1 cellular context compared by ENCODE assay signal in the genomic region with DNA sequence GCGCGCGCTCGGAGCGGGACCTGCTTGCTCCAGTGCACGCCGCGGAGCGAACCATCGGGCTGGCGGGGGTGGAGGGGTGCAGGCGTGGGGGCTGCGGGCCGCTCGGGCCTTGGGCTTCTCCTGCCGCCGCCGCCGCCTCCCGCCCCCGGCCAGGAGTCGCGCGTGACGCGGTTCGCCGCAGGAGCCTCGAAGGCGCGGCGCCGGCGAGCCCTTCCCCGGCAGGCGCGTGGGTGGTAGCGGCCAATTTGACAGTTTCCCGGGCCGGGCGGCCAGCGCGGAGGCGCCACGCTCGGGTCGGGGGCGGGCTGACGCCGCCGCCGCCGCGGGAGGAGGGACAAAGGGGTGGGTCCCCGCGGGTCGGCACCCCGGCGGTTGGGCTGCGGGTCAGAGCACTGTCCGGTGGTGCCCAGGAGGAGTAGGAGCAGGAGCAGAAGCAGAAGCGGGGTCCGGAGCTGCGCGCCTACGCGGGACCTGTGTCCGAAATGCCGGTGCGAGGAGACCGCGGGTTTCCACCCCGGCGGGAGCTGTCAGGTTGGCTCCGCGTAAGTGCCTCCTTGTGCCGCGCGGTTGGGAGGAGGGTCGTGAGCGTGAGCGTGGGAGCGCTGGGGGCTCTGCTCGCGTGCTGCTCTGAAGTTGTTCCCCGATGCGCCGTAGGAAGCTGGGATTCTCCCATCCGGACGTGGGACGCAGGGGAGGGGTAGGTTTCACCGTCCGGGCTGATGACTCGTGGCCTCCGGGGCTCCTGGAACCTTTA.
TF ChIP-seq lines count a peak whose summit lies in the region.

A gene (plus strand): TSS at position 387 of the 754 bp plus-strand sequence. CDS start 96 bp downstream, at position 483.

TF ChIP-seq in K562, 482 proteins besides CTCF, POLR2A, EP300 and RAD21 (continued from another document and continues in another):
- no peak for TF ChIP-seq PML (IDR thresholded peaks at IDR 0.05; ENCODE audit: low read length)
- TF ChIP-seq, protein P1, sequence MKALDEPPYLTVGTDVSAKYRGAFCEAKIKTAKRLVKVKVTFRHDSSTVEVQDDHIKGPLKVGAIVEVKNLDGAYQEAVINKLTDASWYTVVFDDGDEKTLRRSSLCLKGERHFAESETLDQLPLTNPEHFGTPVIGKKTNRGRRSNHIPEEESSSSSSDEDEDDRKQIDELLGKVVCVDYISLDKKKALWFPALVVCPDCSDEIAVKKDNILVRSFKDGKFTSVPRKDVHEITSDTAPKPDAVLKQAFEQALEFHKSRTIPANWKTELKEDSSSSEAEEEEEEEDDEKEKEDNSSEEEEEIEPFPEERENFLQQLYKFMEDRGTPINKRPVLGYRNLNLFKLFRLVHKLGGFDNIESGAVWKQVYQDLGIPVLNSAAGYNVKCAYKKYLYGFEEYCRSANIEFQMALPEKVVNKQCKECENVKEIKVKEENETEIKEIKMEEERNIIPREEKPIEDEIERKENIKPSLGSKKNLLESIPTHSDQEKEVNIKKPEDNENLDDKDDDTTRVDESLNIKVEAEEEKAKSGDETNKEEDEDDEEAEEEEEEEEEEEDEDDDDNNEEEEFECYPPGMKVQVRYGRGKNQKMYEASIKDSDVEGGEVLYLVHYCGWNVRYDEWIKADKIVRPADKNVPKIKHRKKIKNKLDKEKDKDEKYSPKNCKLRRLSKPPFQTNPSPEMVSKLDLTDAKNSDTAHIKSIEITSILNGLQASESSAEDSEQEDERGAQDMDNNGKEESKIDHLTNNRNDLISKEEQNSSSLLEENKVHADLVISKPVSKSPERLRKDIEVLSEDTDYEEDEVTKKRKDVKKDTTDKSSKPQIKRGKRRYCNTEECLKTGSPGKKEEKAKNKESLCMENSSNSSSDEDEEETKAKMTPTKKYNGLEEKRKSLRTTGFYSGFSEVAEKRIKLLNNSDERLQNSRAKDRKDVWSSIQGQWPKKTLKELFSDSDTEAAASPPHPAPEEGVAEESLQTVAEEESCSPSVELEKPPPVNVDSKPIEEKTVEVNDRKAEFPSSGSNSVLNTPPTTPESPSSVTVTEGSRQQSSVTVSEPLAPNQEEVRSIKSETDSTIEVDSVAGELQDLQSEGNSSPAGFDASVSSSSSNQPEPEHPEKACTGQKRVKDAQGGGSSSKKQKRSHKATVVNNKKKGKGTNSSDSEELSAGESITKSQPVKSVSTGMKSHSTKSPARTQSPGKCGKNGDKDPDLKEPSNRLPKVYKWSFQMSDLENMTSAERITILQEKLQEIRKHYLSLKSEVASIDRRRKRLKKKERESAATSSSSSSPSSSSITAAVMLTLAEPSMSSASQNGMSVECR (CRISPR knock-in tag; IDR thresholded peaks at IDR 0.05), result peak; percentile 51
- peak; percentile 77 for TF ChIP-seq TCF7L2 (IDR thresholded peaks at IDR 0.05; ENCODE audit: low read depth, low read length)
- no peak for TF ChIP-seq CBX5 (IDR thresholded peaks at IDR 0.05; ENCODE audit: borderline replicate concordance, low read depth)
- TF ChIP-seq EGR1 (conservative IDR thresholded peaks at IDR 0.05), result 0 out of 2 replicates have a peak, but pooled peaks have one; percentile 28
- TF ChIP-seq DPF2 (IDR thresholded peaks at IDR 0.05), result no peak
- TF ChIP-seq, protein P2, sequence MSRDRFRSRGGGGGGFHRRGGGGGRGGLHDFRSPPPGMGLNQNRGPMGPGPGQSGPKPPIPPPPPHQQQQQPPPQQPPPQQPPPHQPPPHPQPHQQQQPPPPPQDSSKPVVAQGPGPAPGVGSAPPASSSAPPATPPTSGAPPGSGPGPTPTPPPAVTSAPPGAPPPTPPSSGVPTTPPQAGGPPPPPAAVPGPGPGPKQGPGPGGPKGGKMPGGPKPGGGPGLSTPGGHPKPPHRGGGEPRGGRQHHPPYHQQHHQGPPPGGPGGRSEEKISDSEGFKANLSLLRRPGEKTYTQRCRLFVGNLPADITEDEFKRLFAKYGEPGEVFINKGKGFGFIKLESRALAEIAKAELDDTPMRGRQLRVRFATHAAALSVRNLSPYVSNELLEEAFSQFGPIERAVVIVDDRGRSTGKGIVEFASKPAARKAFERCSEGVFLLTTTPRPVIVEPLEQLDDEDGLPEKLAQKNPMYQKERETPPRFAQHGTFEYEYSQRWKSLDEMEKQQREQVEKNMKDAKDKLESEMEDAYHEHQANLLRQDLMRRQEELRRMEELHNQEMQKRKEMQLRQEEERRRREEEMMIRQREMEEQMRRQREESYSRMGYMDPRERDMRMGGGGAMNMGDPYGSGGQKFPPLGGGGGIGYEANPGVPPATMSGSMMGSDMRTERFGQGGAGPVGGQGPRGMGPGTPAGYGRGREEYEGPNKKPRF (IDR thresholded peaks at IDR 0.05; ENCODE audit: low read depth, low read length), result no peak
- TF ChIP-seq TAF1 (IDR thresholded peaks at IDR 0.05; ENCODE audit: control insufficient read depth, extremely low read depth, insufficient read depth, low read length, severe bottlenecking), result peak; percentile 32
- no peak for TF ChIP-seq CHD2 (IDR thresholded peaks at IDR 0.05; ENCODE audit: low read depth, low read length)
- peak; percentile 67; the same call in 1 of the 2 replicates for TF ChIP-seq L3MBTL2 (IDR thresholded peaks at IDR 0.05)
- no peak for TF ChIP-seq RFX7 (CRISPR knock-in tag; IDR thresholded peaks at IDR 0.05)
- no peak for TF ChIP-seq ZNF24 (IDR thresholded peaks at IDR 0.05)
- TF ChIP-seq SMC3 (conservative IDR thresholded peaks at IDR 0.05; ENCODE audit: insufficient read depth, low read depth, low read length), result no peak
- no peak; the same call in 1 of the 2 replicates for TF ChIP-seq SOX6 (IDR thresholded peaks at IDR 0.05)
- TF ChIP-seq, protein P3, sequence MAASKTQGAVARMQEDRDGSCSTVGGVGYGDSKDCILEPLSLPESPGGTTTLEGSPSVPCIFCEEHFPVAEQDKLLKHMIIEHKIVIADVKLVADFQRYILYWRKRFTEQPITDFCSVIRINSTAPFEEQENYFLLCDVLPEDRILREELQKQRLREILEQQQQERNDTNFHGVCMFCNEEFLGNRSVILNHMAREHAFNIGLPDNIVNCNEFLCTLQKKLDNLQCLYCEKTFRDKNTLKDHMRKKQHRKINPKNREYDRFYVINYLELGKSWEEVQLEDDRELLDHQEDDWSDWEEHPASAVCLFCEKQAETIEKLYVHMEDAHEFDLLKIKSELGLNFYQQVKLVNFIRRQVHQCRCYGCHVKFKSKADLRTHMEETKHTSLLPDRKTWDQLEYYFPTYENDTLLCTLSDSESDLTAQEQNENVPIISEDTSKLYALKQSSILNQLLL (CRISPR knock-in tag; IDR thresholded peaks at IDR 0.05; ENCODE audit: borderline replicate concordance), result no peak
- peak in 1 of 2 experiments; percentile 64; a peak in 2 of 4 replicates for TF ChIP-seq HDAC1 (IDR thresholded peaks at IDR 0.05)
- peak; percentile 71 for TF ChIP-seq BHLHE40 (IDR thresholded peaks at IDR 0.05; ENCODE audit: low read length)
- TF ChIP-seq, protein P4, sequence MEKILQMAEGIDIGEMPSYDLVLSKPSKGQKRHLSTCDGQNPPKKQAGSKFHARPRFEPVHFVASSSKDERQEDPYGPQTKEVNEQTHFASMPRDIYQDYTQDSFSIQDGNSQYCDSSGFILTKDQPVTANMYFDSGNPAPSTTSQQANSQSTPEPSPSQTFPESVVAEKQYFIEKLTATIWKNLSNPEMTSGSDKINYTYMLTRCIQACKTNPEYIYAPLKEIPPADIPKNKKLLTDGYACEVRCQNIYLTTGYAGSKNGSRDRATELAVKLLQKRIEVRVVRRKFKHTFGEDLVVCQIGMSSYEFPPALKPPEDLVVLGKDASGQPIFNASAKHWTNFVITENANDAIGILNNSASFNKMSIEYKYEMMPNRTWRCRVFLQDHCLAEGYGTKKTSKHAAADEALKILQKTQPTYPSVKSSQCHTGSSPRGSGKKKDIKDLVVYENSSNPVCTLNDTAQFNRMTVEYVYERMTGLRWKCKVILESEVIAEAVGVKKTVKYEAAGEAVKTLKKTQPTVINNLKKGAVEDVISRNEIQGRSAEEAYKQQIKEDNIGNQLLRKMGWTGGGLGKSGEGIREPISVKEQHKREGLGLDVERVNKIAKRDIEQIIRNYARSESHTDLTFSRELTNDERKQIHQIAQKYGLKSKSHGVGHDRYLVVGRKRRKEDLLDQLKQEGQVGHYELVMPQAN (IDR thresholded peaks at IDR 0.05; ENCODE audit: borderline replicate concordance), result peak; percentile 63; the same call in 1 of the 2 replicates
- TF ChIP-seq ZNF324 (CRISPR knock-in tag; IDR thresholded peaks at IDR 0.05), result no peak
- TF ChIP-seq, protein P5, sequence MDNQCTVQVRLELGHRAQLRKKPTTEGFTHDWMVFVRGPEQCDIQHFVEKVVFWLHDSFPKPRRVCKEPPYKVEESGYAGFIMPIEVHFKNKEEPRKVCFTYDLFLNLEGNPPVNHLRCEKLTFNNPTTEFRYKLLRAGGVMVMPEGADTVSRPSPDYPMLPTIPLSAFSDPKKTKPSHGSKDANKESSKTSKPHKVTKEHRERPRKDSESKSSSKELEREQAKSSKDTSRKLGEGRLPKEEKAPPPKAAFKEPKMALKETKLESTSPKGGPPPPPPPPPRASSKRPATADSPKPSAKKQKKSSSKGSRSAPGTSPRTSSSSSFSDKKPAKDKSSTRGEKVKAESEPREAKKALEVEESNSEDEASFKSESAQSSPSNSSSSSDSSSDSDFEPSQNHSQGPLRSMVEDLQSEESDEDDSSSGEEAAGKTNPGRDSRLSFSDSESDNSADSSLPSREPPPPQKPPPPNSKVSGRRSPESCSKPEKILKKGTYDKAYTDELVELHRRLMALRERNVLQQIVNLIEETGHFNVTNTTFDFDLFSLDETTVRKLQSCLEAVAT (IDR thresholded peaks at IDR 0.05), result peak; percentile 39 to 48; a peak in 2 of 4 replicates
- TF ChIP-seq, protein P6, sequence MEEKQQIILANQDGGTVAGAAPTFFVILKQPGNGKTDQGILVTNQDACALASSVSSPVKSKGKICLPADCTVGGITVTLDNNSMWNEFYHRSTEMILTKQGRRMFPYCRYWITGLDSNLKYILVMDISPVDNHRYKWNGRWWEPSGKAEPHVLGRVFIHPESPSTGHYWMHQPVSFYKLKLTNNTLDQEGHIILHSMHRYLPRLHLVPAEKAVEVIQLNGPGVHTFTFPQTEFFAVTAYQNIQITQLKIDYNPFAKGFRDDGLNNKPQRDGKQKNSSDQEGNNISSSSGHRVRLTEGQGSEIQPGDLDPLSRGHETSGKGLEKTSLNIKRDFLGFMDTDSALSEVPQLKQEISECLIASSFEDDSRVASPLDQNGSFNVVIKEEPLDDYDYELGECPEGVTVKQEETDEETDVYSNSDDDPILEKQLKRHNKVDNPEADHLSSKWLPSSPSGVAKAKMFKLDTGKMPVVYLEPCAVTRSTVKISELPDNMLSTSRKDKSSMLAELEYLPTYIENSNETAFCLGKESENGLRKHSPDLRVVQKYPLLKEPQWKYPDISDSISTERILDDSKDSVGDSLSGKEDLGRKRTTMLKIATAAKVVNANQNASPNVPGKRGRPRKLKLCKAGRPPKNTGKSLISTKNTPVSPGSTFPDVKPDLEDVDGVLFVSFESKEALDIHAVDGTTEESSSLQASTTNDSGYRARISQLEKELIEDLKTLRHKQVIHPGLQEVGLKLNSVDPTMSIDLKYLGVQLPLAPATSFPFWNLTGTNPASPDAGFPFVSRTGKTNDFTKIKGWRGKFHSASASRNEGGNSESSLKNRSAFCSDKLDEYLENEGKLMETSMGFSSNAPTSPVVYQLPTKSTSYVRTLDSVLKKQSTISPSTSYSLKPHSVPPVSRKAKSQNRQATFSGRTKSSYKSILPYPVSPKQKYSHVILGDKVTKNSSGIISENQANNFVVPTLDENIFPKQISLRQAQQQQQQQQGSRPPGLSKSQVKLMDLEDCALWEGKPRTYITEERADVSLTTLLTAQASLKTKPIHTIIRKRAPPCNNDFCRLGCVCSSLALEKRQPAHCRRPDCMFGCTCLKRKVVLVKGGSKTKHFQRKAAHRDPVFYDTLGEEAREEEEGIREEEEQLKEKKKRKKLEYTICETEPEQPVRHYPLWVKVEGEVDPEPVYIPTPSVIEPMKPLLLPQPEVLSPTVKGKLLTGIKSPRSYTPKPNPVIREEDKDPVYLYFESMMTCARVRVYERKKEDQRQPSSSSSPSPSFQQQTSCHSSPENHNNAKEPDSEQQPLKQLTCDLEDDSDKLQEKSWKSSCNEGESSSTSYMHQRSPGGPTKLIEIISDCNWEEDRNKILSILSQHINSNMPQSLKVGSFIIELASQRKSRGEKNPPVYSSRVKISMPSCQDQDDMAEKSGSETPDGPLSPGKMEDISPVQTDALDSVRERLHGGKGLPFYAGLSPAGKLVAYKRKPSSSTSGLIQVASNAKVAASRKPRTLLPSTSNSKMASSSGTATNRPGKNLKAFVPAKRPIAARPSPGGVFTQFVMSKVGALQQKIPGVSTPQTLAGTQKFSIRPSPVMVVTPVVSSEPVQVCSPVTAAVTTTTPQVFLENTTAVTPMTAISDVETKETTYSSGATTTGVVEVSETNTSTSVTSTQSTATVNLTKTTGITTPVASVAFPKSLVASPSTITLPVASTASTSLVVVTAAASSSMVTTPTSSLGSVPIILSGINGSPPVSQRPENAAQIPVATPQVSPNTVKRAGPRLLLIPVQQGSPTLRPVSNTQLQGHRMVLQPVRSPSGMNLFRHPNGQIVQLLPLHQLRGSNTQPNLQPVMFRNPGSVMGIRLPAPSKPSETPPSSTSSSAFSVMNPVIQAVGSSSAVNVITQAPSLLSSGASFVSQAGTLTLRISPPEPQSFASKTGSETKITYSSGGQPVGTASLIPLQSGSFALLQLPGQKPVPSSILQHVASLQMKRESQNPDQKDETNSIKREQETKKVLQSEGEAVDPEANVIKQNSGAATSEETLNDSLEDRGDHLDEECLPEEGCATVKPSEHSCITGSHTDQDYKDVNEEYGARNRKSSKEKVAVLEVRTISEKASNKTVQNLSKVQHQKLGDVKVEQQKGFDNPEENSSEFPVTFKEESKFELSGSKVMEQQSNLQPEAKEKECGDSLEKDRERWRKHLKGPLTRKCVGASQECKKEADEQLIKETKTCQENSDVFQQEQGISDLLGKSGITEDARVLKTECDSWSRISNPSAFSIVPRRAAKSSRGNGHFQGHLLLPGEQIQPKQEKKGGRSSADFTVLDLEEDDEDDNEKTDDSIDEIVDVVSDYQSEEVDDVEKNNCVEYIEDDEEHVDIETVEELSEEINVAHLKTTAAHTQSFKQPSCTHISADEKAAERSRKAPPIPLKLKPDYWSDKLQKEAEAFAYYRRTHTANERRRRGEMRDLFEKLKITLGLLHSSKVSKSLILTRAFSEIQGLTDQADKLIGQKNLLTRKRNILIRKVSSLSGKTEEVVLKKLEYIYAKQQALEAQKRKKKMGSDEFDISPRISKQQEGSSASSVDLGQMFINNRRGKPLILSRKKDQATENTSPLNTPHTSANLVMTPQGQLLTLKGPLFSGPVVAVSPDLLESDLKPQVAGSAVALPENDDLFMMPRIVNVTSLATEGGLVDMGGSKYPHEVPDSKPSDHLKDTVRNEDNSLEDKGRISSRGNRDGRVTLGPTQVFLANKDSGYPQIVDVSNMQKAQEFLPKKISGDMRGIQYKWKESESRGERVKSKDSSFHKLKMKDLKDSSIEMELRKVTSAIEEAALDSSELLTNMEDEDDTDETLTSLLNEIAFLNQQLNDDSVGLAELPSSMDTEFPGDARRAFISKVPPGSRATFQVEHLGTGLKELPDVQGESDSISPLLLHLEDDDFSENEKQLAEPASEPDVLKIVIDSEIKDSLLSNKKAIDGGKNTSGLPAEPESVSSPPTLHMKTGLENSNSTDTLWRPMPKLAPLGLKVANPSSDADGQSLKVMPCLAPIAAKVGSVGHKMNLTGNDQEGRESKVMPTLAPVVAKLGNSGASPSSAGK (IDR thresholded peaks at IDR 0.05), result no peak
- no peak for TF ChIP-seq LEF1 (IDR thresholded peaks at IDR 0.05)
